In genomic region chr19:39430675-39431593, GRCh38 we compare ENCODE assay signal across 1 cellular context.
TF ChIP-seq lines count a peak whose summit lies in the region.

No MANE protein-coding gene starts in this region.

TF ChIP-seq in GM12878, 131 proteins besides CTCF, POLR2A, EP300 and RAD21 (continued from another document):
- TF ChIP-seq ZNF622 (IDR thresholded peaks at IDR 0.05) (no peak), POLR2AphosphoS2 (IDR thresholded peaks at IDR 0.05; ENCODE audit: low read depth, low read length) (0 out of 2 replicates have a peak, but pooled peaks have one; percentile 36), POU2F2 (IDR thresholded peaks at IDR 0.05; ENCODE audit: borderline replicate concordance, low read depth, low read length) (no peak), RELA (IDR thresholded peaks at IDR 0.05; ENCODE audit: borderline replicate concordance, partially characterized antibody) (no peak), NKRF (conservative IDR thresholded peaks at IDR 0.05) (no peak), EZH2 (IDR thresholded peaks at IDR 0.05; ENCODE audit: borderline replicate concordance, control insufficient read depth, low read depth, low read length) (no peak), ATF2 (IDR thresholded peaks at IDR 0.05; ENCODE audit: low read length) (peak; percentile 43; the same call in 1 of the 2 replicates), BHLHE40 (IDR thresholded peaks at IDR 0.05; ENCODE audit: borderline replicate concordance in 1 of 2, low read depth in 2 of 2, low read length in 1 of 2) (peak in 1 of 2 experiments; percentile 49; a peak in 1 of 4 replicates), ATF3 (IDR thresholded peaks at IDR 0.05; ENCODE audit: borderline replicate concordance, extremely low read depth, low read depth, low read length) (no peak), PML (IDR thresholded peaks at IDR 0.05; ENCODE audit: low read length) (peak; percentile 89), BMI1 (IDR thresholded peaks at IDR 0.05; ENCODE audit: borderline replicate concordance) (no peak), NFIC (IDR thresholded peaks at IDR 0.05; ENCODE audit: low read depth, low read length) (peak; percentile 40; the same call in 1 of the 2 replicates), TAF1 (IDR thresholded peaks at IDR 0.05; ENCODE audit: borderline replicate concordance, low read depth, low read length) (no peak), ESRRA (IDR thresholded peaks at IDR 0.05; ENCODE audit: low read length) (no peak), SREBF1 (IDR thresholded peaks at IDR 0.05; ENCODE audit: low read length) (no peak)
- TF ChIP-seq, protein P1, sequence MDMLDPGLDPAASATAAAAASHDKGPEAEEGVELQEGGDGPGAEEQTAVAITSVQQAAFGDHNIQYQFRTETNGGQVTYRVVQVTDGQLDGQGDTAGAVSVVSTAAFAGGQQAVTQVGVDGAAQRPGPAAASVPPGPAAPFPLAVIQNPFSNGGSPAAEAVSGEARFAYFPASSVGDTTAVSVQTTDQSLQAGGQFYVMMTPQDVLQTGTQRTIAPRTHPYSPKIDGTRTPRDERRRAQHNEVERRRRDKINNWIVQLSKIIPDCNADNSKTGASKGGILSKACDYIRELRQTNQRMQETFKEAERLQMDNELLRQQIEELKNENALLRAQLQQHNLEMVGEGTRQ (IDR thresholded peaks at IDR 0.05; ENCODE audit: borderline replicate concordance, low read depth, low read length): no peak
